Comparison of ENCODE assay signal across 15 cellular contexts in genomic region chr19:49631279-49631588, GRCh38. TPM values are rescaled to one million over a fixed set of nuclear protein-coding genes. Genes with fewer than 3 reads are reported as not detected.
DNase-seq lines count a peak whose midpoint lies in the region; ATAC-seq, FAIRE-seq and TF ChIP-seq lines count a peak whose summit lies in the region.
"Had no signal": no experiment of that assay in that cellular context is flagged by ENCODE, and none has a peak within 500 bp of the region (broad histone marks: within the 10 kb centered on the region; RNA-seq: fewer than 3 reads in every experiment).

No MANE protein-coding gene starts in this region.

- TF ChIP-seq EP300 in K562 (IDR thresholded peaks at IDR 0.05; ENCODE audit: low read length): no peak

- H3K36me3 ChIP-seq in heart left ventricle (peaks cover 0 to 32% (median 15%) of the 10 kb centered on the region in 9 donors), right atrium auricular region (peaks cover 5% of the 10 kb centered on the region), K562 (ENCODE audit: control insufficient read depth, insufficient read depth, low read length) (peaks cover 11% of the 10 kb centered on the region; the same call in 1 of the 3 replicates), lower lobe of right lung (peaks cover 23% of the 10 kb centered on the region), upper lobe of right lung (peaks cover 9% of the 10 kb centered on the region), OCI-LY7 (ENCODE audit: insufficient read depth, low read length) (peaks cover 29% of the 10 kb centered on the region)

- POLR2A ChIA-PET in K562 (lab: Yijun Ruan, JAX) (interaction anchor here (1.0 to 1.3 kb wide), 2 partner anchors 9 to 11 kb away, joined by 3 to 5 read pairs; partner anchors contain the start of gene RRAS), OCI-LY7 (lab: Charles Lee) (interaction anchor here (0.6 kb wide), 1 partner anchor 20 kb away, joined by 3 read pairs; no protein-coding TSS in a partner anchor)

- WGBS in heart left ventricle, 4 donors: 26 to 47% (median 35%) methylated on average over 6 of the region's 6 CpGs
- 32% methylated on average over 6 of the region's 6 CpGs for WGBS in K562 (ENCODE audit: insufficient coverage, low coverage, missing lambda C conversion rate)

- CTCF ChIA-PET in K562 (lab: Yijun Ruan, JAX; ENCODE audit: low intra/inter-chr PET ratio): no interaction called here
- CTCF ChIA-PET in OCI-LY7 (lab: Charles Lee; ENCODE audit: unreplicated experiment): no interaction called here

- no peak for TF ChIP-seq CTCF in heart left ventricle (IDR thresholded peaks at IDR 0.05)
- TF ChIP-seq CTCF in right atrium auricular region (IDR thresholded peaks at IDR 0.05): no peak
- TF ChIP-seq CTCF in K562 (IDR thresholded peaks at IDR 0.05 in 2 of 3, conservative IDR thresholded peaks at IDR 0.05 in 1 of 3; ENCODE audit: insufficient read depth in 2 of 3, low read depth in 1 of 3, low read length in 3 of 3): no peak
- TF ChIP-seq CTCF in lower lobe of right lung (IDR thresholded peaks at IDR 0.05): no peak
- TF ChIP-seq CTCF in upper lobe of right lung (IDR thresholded peaks at IDR 0.05): no peak
- TF ChIP-seq CTCF in OCI-LY7 (conservative IDR thresholded peaks at IDR 0.05; ENCODE audit: low read length): no peak

- BruUV-seq in K562 (replicated peaks; lab: Mats Ljungman, UMichigan) (no TSS peak), OCI-LY7 (replicated peaks; lab: Mats Ljungman, UMichigan) (no TSS peak)

- no peaks in the 10 kb centered on the region for H3K9me1 ChIP-seq in K562 (ENCODE audit: control insufficient read depth, insufficient read depth, low read length)

- H3K27me3 ChIP-seq in heart left ventricle (no peaks in the 10 kb centered on the region), right atrium auricular region (no peaks in the 10 kb centered on the region), K562 (ENCODE audit: control insufficient read depth in 2 of 2, insufficient read depth in 2 of 2, low read length in 2 of 2) (no peaks in the 10 kb centered on the region), lower lobe of right lung (ENCODE audit: low read depth) (no peaks in the 10 kb centered on the region), upper lobe of right lung (no peaks in the 10 kb centered on the region)

- no peaks in the 10 kb centered on the region for H3K9me2 ChIP-seq in OCI-LY7 (ENCODE audit: insufficient read depth, low read length)

- H3K4me2 ChIP-seq in K562 (ENCODE audit: insufficient read depth, low read length) (no peak overlapping the region), OCI-LY7 (ENCODE audit: low read length) (no peak overlapping the region)
- H3K4me2 ChIP-seq: A549 had no signal

- TF ChIP-seq RAD21 in K562 (CRISPR knock-in tag; conservative IDR thresholded peaks at IDR 0.05 in 1 of 2, IDR thresholded peaks at IDR 0.05 in 1 of 2): no peak

- H3K79me2 ChIP-seq in K562 (ENCODE audit: control insufficient read depth, insufficient read depth, low read length) (no peaks in the 10 kb centered on the region), OCI-LY7 (ENCODE audit: insufficient read depth, low read depth, low read length) (no peaks in the 10 kb centered on the region)

- H3K9ac ChIP-seq in K562 (ENCODE audit: insufficient read depth in 1 of 2, low read depth in 2 of 2, low read length in 2 of 2): no peak overlapping the region

- in situ Hi-C loops in K562 (cut with MboI): no loop called here

- ATAC-seq in heart left ventricle: peak in 3 of 4 donors; percentile 11 to 36 (median 16)
- no peak; the same call in 2 of the 3 replicates for ATAC-seq in K562
- ATAC-seq in lower lobe of right lung: no peak
- ATAC-seq in upper lobe of right lung: peak; percentile 5
- no peak for ATAC-seq in HG03175 (IDR thresholded peaks at IDR 0.05; ENCODE audit: unreplicated experiment)
- ATAC-seq: stimulated activated naive CD8-positive, alpha-beta T cell treated with anti-CD3 and anti-CD28 coated beads, Interleukin-15, amount 100 ng/mL, for 72 hours had no signal

- H3K27ac ChIP-seq in heart left ventricle: peak overlapping the region in 5 of 12 donors; percentile 9 to 46 (median 24)
- no peak overlapping the region for H3K27ac ChIP-seq in right atrium auricular region
- H3K27ac ChIP-seq in K562 (ENCODE audit: extremely low read depth, low read depth, low read length): no peak overlapping the region
- peak overlapping the region; percentile 68 for H3K27ac ChIP-seq in lower lobe of right lung
- H3K27ac ChIP-seq in upper lobe of right lung: peak overlapping the region; percentile 9
- no peak overlapping the region for H3K27ac ChIP-seq in OCI-LY7 (ENCODE audit: low read depth, low read length, poor library complexity, severe bottlenecking)
- H3K27ac ChIP-seq: A549 had no signal

- H3K4me1 ChIP-seq in heart left ventricle: peaks cover 0 to 31% (median 22%) of the 10 kb centered on the region in 12 donors
- peaks cover 0 to 35% of the 10 kb centered on the region in 2 donors for H3K4me1 ChIP-seq in right atrium auricular region
- peaks cover 6 to 14% of the 10 kb centered on the region in 2 experiments; a peak in 3 of 5 replicates for H3K4me1 ChIP-seq in K562 (replicated peaks in 1 of 2; ENCODE audit: control insufficient read depth in 2 of 2, insufficient read depth in 2 of 2, low read length in 2 of 2)
- H3K4me1 ChIP-seq in lower lobe of right lung: peaks cover 18% of the 10 kb centered on the region
- peaks cover 1% of the 10 kb centered on the region for H3K4me1 ChIP-seq in upper lobe of right lung
- H3K4me1 ChIP-seq in OCI-LY7 (ENCODE audit: insufficient read depth, low read length, poor library complexity, severe bottlenecking): no peaks in the 10 kb centered on the region
- H3K4me1 ChIP-seq: A549 had no signal

- H2AFZ ChIP-seq in K562 (ENCODE audit: low read depth, low read length): no peak overlapping the region
- H2AFZ ChIP-seq in OCI-LY7 (ENCODE audit: low read length): no peak overlapping the region

- no peak overlapping the region for H3K4me3 ChIP-seq in heart left ventricle
- H3K4me3 ChIP-seq in right atrium auricular region: no peak overlapping the region
- no peak overlapping the region for H3K4me3 ChIP-seq in K562
- H3K4me3 ChIP-seq in lower lobe of right lung: no peak overlapping the region
- no peak overlapping the region for H3K4me3 ChIP-seq in upper lobe of right lung
- no peak overlapping the region for H3K4me3 ChIP-seq in OCI-LY7 (ENCODE audit: low read depth, low read length, poor library complexity, severe bottlenecking)
- H3K4me3 ChIP-seq: A549, skin epidermis had no signal

- no peaks in the 10 kb centered on the region for H4K20me1 ChIP-seq in K562 (replicated peaks; ENCODE audit: control insufficient read depth, insufficient read depth, low read length)
- no peaks in the 10 kb centered on the region for H4K20me1 ChIP-seq in OCI-LY7 (ENCODE audit: insufficient read depth, low read length)

- H3K9me3 ChIP-seq in heart left ventricle (no peaks in the 10 kb centered on the region), right atrium auricular region (no peaks in the 10 kb centered on the region), K562 (replicated peaks; ENCODE audit: control insufficient read depth, insufficient read depth, low read depth, low read length) (no peaks in the 10 kb centered on the region), lower lobe of right lung (no peaks in the 10 kb centered on the region), upper lobe of right lung (no peaks in the 10 kb centered on the region), OCI-LY7 (ENCODE audit: low read length) (no peaks in the 10 kb centered on the region)
- H3K9me3 ChIP-seq: A549 had no signal

- TF ChIP-seq POLR2A in heart left ventricle (IDR thresholded peaks at IDR 0.05) (no peak), K562 (conservative IDR thresholded peaks at IDR 0.05) (no peak)

- DNase-seq in heart left ventricle (no peak), right atrium auricular region (ENCODE audit: low spot score) (no peak), K562 (ENCODE audit: extremely low read depth in 1 of 4, low spot score in 3 of 4) (no peak), lower lobe of right lung (no peak), upper lobe of right lung (no peak), midbrain (lab: John Stamatoyannopoulos, UW) (no peak), OCI-LY7 (ENCODE audit: low spot score) (no peak)
- DNase-seq: activated B cell treated with CpG ODN at 0.5 μM for 24 hours; activated naive CD4-positive, alpha-beta T cell treated with Interleukin-2 at 50 U/mL for 16 hours; KG1; NCI-H226; stimulated activated naive CD8-positive, alpha-beta T cell treated with anti-CD3 and anti-CD28 coated beads, Interleukin-15, amount 100 ng/mL, for 72 hours had no signal

- intact Hi-C loops in heart left ventricle (cut with DNase I) (loop anchor here in 1 of 10 donors (5.0 kb wide), 1 partner anchor 186 kb away; the partner anchor contains the start of gene MED25), K562 (cut with micrococcal nuclease) (no loop called here), lower lobe of right lung (cut with DNase I) (no loop called here), upper lobe of right lung (cut with DNase I) (no loop called here), OCI-LY7 (cut with micrococcal nuclease; ENCODE audit: unreplicated experiment) (no loop called here)

- no peak for FAIRE-seq in K562 (lab: Jason Lieb, UNC)
- FAIRE-seq: A549 had no signal

RNA-seq across cellular contexts. Expression of gene RRAS, which starts 8.7 kb away (rescaled TPM):
- 100 to 1,000 TPM in 7 of 9 donors, 10 to 100 TPM in 2; 64.4 to 149 (median 110) TPM for total RNA-seq in heart left ventricle
- polyA plus RNA-seq in heart left ventricle: 100 to 1,000 TPM; 133 to 177 TPM
- total RNA-seq in right atrium auricular region: 10 to 100 TPM; 60.9 to 83.5 TPM
- total RNA-seq in K562 (2011; cell fraction: chromatin; rRNA removed; ENCODE audit: low replicate concordance): 2.5 and 10.0 TPM in 2 replicates
- 9.5 and 11.2 TPM in 2 replicates for total RNA-seq in K562 (2011; cell fraction: nucleolus; rRNA removed)
- 8.0 and 8.3 TPM in 2 replicates for total RNA-seq in K562 (2011; cell fraction: nucleoplasm; rRNA removed)
- total RNA-seq in K562 (2014; rRNA removed): 8.2 and 10.4 TPM in 2 replicates
- 1.5 and 1.7 TPM in 2 replicates for total RNA-seq in K562 (2014; rRNA removed; fragmentation: Illumina TruSeq; extraction: Trizol)
- total RNA-seq in K562 (2015; rRNA removed; fragmentation: Illumina TruSeq; extraction: Trizol): 3.1 and 3.7 TPM in 2 replicates
- 8.3 and 9.3 TPM in 2 replicates for total RNA-seq in K562 (2021)
- 15.4 and 16.4 TPM in 2 replicates for polyA plus RNA-seq in K562 (2011; rRNA removed)
- polyA plus RNA-seq in K562 (2011; cell fraction: cytosol; rRNA removed): 26.0 and 54.3 TPM in 2 replicates
- polyA plus RNA-seq in K562 (2011; cell fraction: nucleus; rRNA removed): 19.7 and 39.0 TPM in 2 replicates
- 14.8 and 16.2 TPM in 2 replicates for polyA plus RNA-seq in K562 (2012)
- 8.5 and 13.9 TPM in 2 replicates for polyA plus RNA-seq in K562 (2014; fragmentation: Illumina TruSeq; extraction: Trizol)
- polyA plus RNA-seq in K562 (2014; fragmentation: Nextera tagmentation; extraction: Ambion mirVana): 1 to 10 TPM in 1 of 2 experiments, under 1 TPM in 1; 0.70 to 1.3 TPM
- 17.3 and 18.3 TPM in 2 replicates for polyA plus RNA-seq in K562 (2014; rRNA removed)
- 1.2 and 2.7 TPM in 2 replicates for polyA minus RNA-seq in K562 (2011; rRNA and poly(A)+ RNA removed)
- 5.5 and 8.4 TPM in 2 replicates for polyA minus RNA-seq in K562 (2011; cell fraction: cytosol; rRNA and poly(A)+ RNA removed)
- polyA minus RNA-seq in K562 (2011; cell fraction: nucleus; rRNA and poly(A)+ RNA removed): 2.0 TPM in 2 replicates
- total RNA-seq in lower lobe of right lung: 114 TPM
- 138 TPM for total RNA-seq in upper lobe of right lung
- 3.4 and 4.7 TPM in 2 replicates for total RNA-seq in OCI-LY7 (2014; rRNA removed; shearing (Covaris generic))
- 5.4 and 5.5 TPM in 2 replicates for total RNA-seq in OCI-LY7 (2022)

RNA-seq across cellular contexts. Expression of gene SCAF1, which starts 10.8 kb away (rescaled TPM):
- total RNA-seq in heart left ventricle (10 to 100 TPM; 24.5 to 52.8 (median 46.3) TPM), right atrium auricular region (10 to 100 TPM; 14.3 to 22.3 TPM), K562 (2014; rRNA removed) (12.9 and 18.0 TPM in 2 replicates), K562 (2014; rRNA removed; fragmentation: Illumina TruSeq; extraction: Trizol) (2.5 and 2.8 TPM in 2 replicates), K562 (2015; rRNA removed; fragmentation: Illumina TruSeq; extraction: Trizol) (4.9 and 6.0 TPM in 2 replicates), K562 (2021) (75.5 and 79.0 TPM in 2 replicates), lower lobe of right lung (59.4 TPM), upper lobe of right lung (67.9 TPM), OCI-LY7 (2022) (43.4 and 44.0 TPM in 2 replicates)
- polyA plus RNA-seq in heart left ventricle (10 to 100 TPM; 26.9 to 28.2 TPM), K562 (2011; rRNA removed) (3.7 and 4.3 TPM in 2 replicates), K562 (2014; fragmentation: Illumina TruSeq; extraction: Trizol) (9.7 and 22.5 TPM in 2 replicates), K562 (2014; fragmentation: Nextera tagmentation; extraction: Ambion mirVana) (under 1 TPM; 0.20 to 0.25 TPM), K562 (2014; rRNA removed) (11.4 and 14.6 TPM in 2 replicates)
- 11.3 and 31.0 TPM in 2 replicates for total RNA-seq in K562 (2011; cell fraction: chromatin; rRNA removed; ENCODE audit: low replicate concordance)
- total RNA-seq in K562 (2011; cell fraction: nucleolus; rRNA removed): 16.8 and 21.8 TPM in 2 replicates
- 10.6 and 16.9 TPM in 2 replicates for total RNA-seq in K562 (2011; cell fraction: nucleoplasm; rRNA removed)
- 5.1 and 6.3 TPM in 2 replicates for polyA plus RNA-seq in K562 (2011; cell fraction: cytosol; rRNA removed)
- polyA plus RNA-seq in K562 (2011; cell fraction: nucleus; rRNA removed): 21.1 and 37.2 TPM in 2 replicates
- polyA plus RNA-seq in K562 (2012): 36.5 and 39.5 TPM in 2 replicates
- polyA minus RNA-seq in K562 (2011; rRNA and poly(A)+ RNA removed): 1.1 and 1.9 TPM in 2 replicates
- 7.8 and 12.0 TPM in 2 replicates for polyA minus RNA-seq in K562 (2011; cell fraction: cytosol; rRNA and poly(A)+ RNA removed)
- 4.8 and 5.6 TPM in 2 replicates for polyA minus RNA-seq in K562 (2011; cell fraction: nucleus; rRNA and poly(A)+ RNA removed)
- total RNA-seq in OCI-LY7 (2014; rRNA removed; shearing (Covaris generic)): 12.4 and 15.0 TPM in 2 replicates

RNA-seq across cellular contexts. Expression of gene IRF3, which starts 34.4 kb away (rescaled TPM):
- total RNA-seq in heart left ventricle (10 to 100 TPM; 23.1 to 55.7 (median 30.5) TPM), right atrium auricular region (10 to 100 TPM; 33.2 to 34.0 TPM), K562 (2014; rRNA removed) (113 and 160 TPM in 2 replicates), K562 (2014; rRNA removed; fragmentation: Illumina TruSeq; extraction: Trizol) (28.5 and 40.9 TPM in 2 replicates), K562 (2015; rRNA removed; fragmentation: Illumina TruSeq; extraction: Trizol) (64.0 and 65.4 TPM in 2 replicates), K562 (2021) (125 and 132 TPM in 2 replicates), lower lobe of right lung (99.8 TPM), upper lobe of right lung (86.4 TPM), OCI-LY7 (2022) (96.6 and 98.5 TPM in 2 replicates)
- polyA plus RNA-seq in heart left ventricle (10 to 100 TPM; 35.1 to 68.0 TPM), K562 (2011; rRNA removed) (54.5 and 66.4 TPM in 2 replicates), K562 (2014; fragmentation: Illumina TruSeq; extraction: Trizol) (118 and 119 TPM in 2 replicates), K562 (2014; fragmentation: Nextera tagmentation; extraction: Ambion mirVana) (10 to 100 TPM in 1 of 2 experiments, 1 to 10 TPM in 1; 7.5 to 11.6 TPM), K562 (2014; rRNA removed) (118 and 145 TPM in 2 replicates)
- total RNA-seq in K562 (2011; cell fraction: chromatin; rRNA removed; ENCODE audit: low replicate concordance): 63.4 and 152 TPM in 2 replicates
- total RNA-seq in K562 (2011; cell fraction: nucleolus; rRNA removed): 90.7 and 93.9 TPM in 2 replicates
- total RNA-seq in K562 (2011; cell fraction: nucleoplasm; rRNA removed): 78.8 and 106 TPM in 2 replicates
- 56.8 and 134 TPM in 2 replicates for polyA plus RNA-seq in K562 (2011; cell fraction: cytosol; rRNA removed)
- polyA plus RNA-seq in K562 (2011; cell fraction: nucleus; rRNA removed): 106 and 215 TPM in 2 replicates
- polyA plus RNA-seq in K562 (2012): 119 and 139 TPM in 2 replicates
- 11.1 and 16.9 TPM in 2 replicates for polyA minus RNA-seq in K562 (2011; rRNA and poly(A)+ RNA removed)
- polyA minus RNA-seq in K562 (2011; cell fraction: cytosol; rRNA and poly(A)+ RNA removed): 36.4 and 44.4 TPM in 2 replicates
- polyA minus RNA-seq in K562 (2011; cell fraction: nucleus; rRNA and poly(A)+ RNA removed): 13.9 and 17.5 TPM in 2 replicates
- 116 and 117 TPM in 2 replicates for total RNA-seq in OCI-LY7 (2014; rRNA removed; shearing (Covaris generic))

RNA-seq across cellular contexts. Expression of gene BCL2L12, which starts 34.5 kb away (rescaled TPM):
- total RNA-seq in heart left ventricle (10 to 100 TPM in 5 of 9 donors, 1 to 10 TPM in 4; 5.9 to 15.9 (median 10.0) TPM), right atrium auricular region (1 to 10 TPM; 5.7 to 6.5 TPM), K562 (2014; rRNA removed) (128 and 169 TPM in 2 replicates), K562 (2014; rRNA removed; fragmentation: Illumina TruSeq; extraction: Trizol) (17.0 and 18.8 TPM in 2 replicates), K562 (2015; rRNA removed; fragmentation: Illumina TruSeq; extraction: Trizol) (26.5 and 29.4 TPM in 2 replicates), K562 (2021) (183 and 185 TPM in 2 replicates), lower lobe of right lung (17.0 TPM), upper lobe of right lung (15.8 TPM), OCI-LY7 (2022) (65.4 and 75.5 TPM in 2 replicates)
- polyA plus RNA-seq in heart left ventricle (10 to 100 TPM; 14.2 to 18.6 TPM), K562 (2011; rRNA removed) (81.2 and 95.3 TPM in 2 replicates), K562 (2014; fragmentation: Illumina TruSeq; extraction: Trizol) (85.6 and 184 TPM in 2 replicates), K562 (2014; fragmentation: Nextera tagmentation; extraction: Ambion mirVana) (1 to 10 TPM; 7.4 to 7.5 TPM), K562 (2014; rRNA removed) (263 and 282 TPM in 2 replicates)
- total RNA-seq in K562 (2011; cell fraction: chromatin; rRNA removed; ENCODE audit: low replicate concordance): 31.5 and 83.3 TPM in 2 replicates
- 79.4 and 85.7 TPM in 2 replicates for total RNA-seq in K562 (2011; cell fraction: nucleolus; rRNA removed)
- 47.0 and 50.7 TPM in 2 replicates for total RNA-seq in K562 (2011; cell fraction: nucleoplasm; rRNA removed)
- 132 and 350 TPM in 2 replicates for polyA plus RNA-seq in K562 (2011; cell fraction: cytosol; rRNA removed)
- polyA plus RNA-seq in K562 (2011; cell fraction: nucleus; rRNA removed): 132 and 212 TPM in 2 replicates
- polyA plus RNA-seq in K562 (2012): 164 and 177 TPM in 2 replicates
- 8.8 and 10.7 TPM in 2 replicates for polyA minus RNA-seq in K562 (2011; rRNA and poly(A)+ RNA removed)
- 29.2 and 36.0 TPM in 2 replicates for polyA minus RNA-seq in K562 (2011; cell fraction: cytosol; rRNA and poly(A)+ RNA removed)
- polyA minus RNA-seq in K562 (2011; cell fraction: nucleus; rRNA and poly(A)+ RNA removed): 22.6 and 24.0 TPM in 2 replicates
- total RNA-seq in OCI-LY7 (2014; rRNA removed; shearing (Covaris generic)): 38.9 and 41.3 TPM in 2 replicates

RNA-seq across cellular contexts. Expression of gene PRR12, which starts 40.3 kb away (rescaled TPM):
- total RNA-seq in heart left ventricle (10 to 100 TPM; 10.9 to 20.0 (median 15.5) TPM), right atrium auricular region (10 to 100 TPM in 1 of 2 donors, 1 to 10 TPM in 1; 6.6 to 13.3 TPM), K562 (2014; rRNA removed) (1.5 and 2.8 TPM in 2 replicates), K562 (2014; rRNA removed; fragmentation: Illumina TruSeq; extraction: Trizol) (0.29 and 0.33 TPM in 2 replicates), K562 (2015; rRNA removed; fragmentation: Illumina TruSeq; extraction: Trizol) (0.98 and 1.7 TPM in 2 replicates), K562 (2021) (18.8 and 21.1 TPM in 2 replicates), lower lobe of right lung (32.0 TPM), upper lobe of right lung (30.9 TPM), OCI-LY7 (2022) (32.8 and 40.0 TPM in 2 replicates)
- polyA plus RNA-seq in heart left ventricle (10 to 100 TPM in 1 of 2 donors, 1 to 10 TPM in 1; 8.0 to 13.6 TPM), K562 (2011; rRNA removed) (0.24 and 0.57 TPM in 2 replicates), K562 (2014; fragmentation: Illumina TruSeq; extraction: Trizol) (3.0 and 6.1 TPM in 2 replicates), K562 (2014; fragmentation: Nextera tagmentation; extraction: Ambion mirVana) (under 1 TPM; 0.01 TPM), K562 (2014; rRNA removed) (4.7 and 7.0 TPM in 2 replicates)
- 7.0 and 14.7 TPM in 2 replicates for total RNA-seq in K562 (2011; cell fraction: chromatin; rRNA removed; ENCODE audit: low replicate concordance)
- 4.5 and 4.9 TPM in 2 replicates for total RNA-seq in K562 (2011; cell fraction: nucleolus; rRNA removed)
- 5.6 and 6.6 TPM in 2 replicates for total RNA-seq in K562 (2011; cell fraction: nucleoplasm; rRNA removed)
- 0.13 and 0.40 TPM in 2 replicates for polyA plus RNA-seq in K562 (2011; cell fraction: cytosol; rRNA removed)
- polyA plus RNA-seq in K562 (2011; cell fraction: nucleus; rRNA removed): 1.9 and 3.1 TPM in 2 replicates
- polyA plus RNA-seq in K562 (2012): 8.8 and 10.2 TPM in 2 replicates
- polyA minus RNA-seq in K562 (2011; rRNA and poly(A)+ RNA removed): 0.21 and 0.25 TPM in 2 replicates
- 3.7 and 5.3 TPM in 2 replicates for polyA minus RNA-seq in K562 (2011; cell fraction: cytosol; rRNA and poly(A)+ RNA removed)
- polyA minus RNA-seq in K562 (2011; cell fraction: nucleus; rRNA and poly(A)+ RNA removed): 0.81 and 3.3 TPM in 2 replicates
- total RNA-seq in OCI-LY7 (2014; rRNA removed; shearing (Covaris generic)): 5.1 and 6.5 TPM in 2 replicates

Comparison
In these comparisons a context has a peak if more than half of its experiments do, and no peak if none do; other contexts are left out.
1. ATAC-seq: peak in heart left ventricle (3 of 4) and upper lobe of right lung (single experiment); none in K562 (single experiment), lower lobe of right lung (0 of 2) and HG03175 (single experiment).
2. H3K27ac ChIP-seq: peak in lower lobe of right lung (single experiment) and upper lobe of right lung (single experiment); none in right atrium auricular region (0 of 2), K562 (single experiment) and OCI-LY7 (single experiment).